ENCODE assay signal across 8 cellular contexts in genomic region chr1:206685256-206685748, GRCh38. TPM values are rescaled to one million over a fixed set of nuclear protein-coding genes. Genes with fewer than 3 reads are reported as not detected.
DNase-seq lines count a peak whose midpoint lies in the region; ATAC-seq and TF ChIP-seq lines count a peak whose summit lies in the region.

No MANE protein-coding gene starts in this region.

- H3K4me1 ChIP-seq in lung (ENCODE audit: control insufficient read depth in 2 of 2, insufficient read depth in 2 of 2, low read length in 2 of 2), result peaks cover 18 to 23% of the 10 kb centered on the region in 2 donors

- 1% methylated on average over 19 to 60 of the region's 60 CpGs for WGBS in lung, 2 donors

- DNase-seq in GM13977 (ENCODE audit: low spot score), result peak; percentile 67
- peak; percentile 43 for DNase-seq in T-helper 2 cell treated with Interferon-gamma antibody and Interleukin-4, amounts not matched to agents 5 μg/mL and 100 μg/mL, for 36 hours (ENCODE audit: low spot score)
- peak; percentile 38 for DNase-seq in lung (ENCODE audit: low spot score)
- DNase-seq in stimulated activated naive CD8-positive, alpha-beta T cell treated with anti-CD3 and anti-CD28 coated beads, Interleukin-15, Interleukin-2, amounts not matched to agents 100 U/mL and 50 U/mL, for 24 hours, result peak; percentile 66
- no peak for DNase-seq in NCI-H2081 treated with DMSO at 0.1 percent for 48 hours (lab: John Stamatoyannopoulos, UW)
- no peak for DNase-seq in HuH-7 (ENCODE audit: low spot score)

- no peaks in the 10 kb centered on the region for H3K9me3 Mint-ChIP-seq in T-helper 2 cell treated with Interferon-gamma antibody and Interleukin-4, amounts not matched to agents 5 μg/mL and 100 μg/mL, for 36 hours
- H3K9me3 Mint-ChIP-seq in dendritic cell treated with granulocyte-macrophage colony-stimulating factor and Interleukin-4, amounts not matched to agents 40 ng/mL and 50 ng/mL, for 4 days, result no peaks in the 10 kb centered on the region

- peak overlapping the region; percentile 74 for H3K4me3 ChIP-seq in lung

- peak overlapping the region; percentile 96 for H3K27ac Mint-ChIP-seq in T-helper 2 cell treated with Interferon-gamma antibody and Interleukin-4, amounts not matched to agents 5 μg/mL and 100 μg/mL, for 36 hours
- H3K27ac Mint-ChIP-seq in dendritic cell treated with granulocyte-macrophage colony-stimulating factor and Interleukin-4, amounts not matched to agents 40 ng/mL and 50 ng/mL, for 4 days, result peak overlapping the region; percentile 88

- peaks cover 31% of the 10 kb centered on the region for H3K4me1 Mint-ChIP-seq in T-helper 2 cell treated with Interferon-gamma antibody and Interleukin-4, amounts not matched to agents 5 μg/mL and 100 μg/mL, for 36 hours (ENCODE audit: low read depth)
- peaks cover 62% of the 10 kb centered on the region for H3K4me1 Mint-ChIP-seq in dendritic cell treated with granulocyte-macrophage colony-stimulating factor and Interleukin-4, amounts not matched to agents 40 ng/mL and 50 ng/mL, for 4 days (ENCODE audit: low read depth)

- peak overlapping the region; percentile 89 for H3K4me3 Mint-ChIP-seq in T-helper 2 cell treated with Interferon-gamma antibody and Interleukin-4, amounts not matched to agents 5 μg/mL and 100 μg/mL, for 36 hours
- peak overlapping the region; percentile 89 for H3K4me3 Mint-ChIP-seq in dendritic cell treated with granulocyte-macrophage colony-stimulating factor and Interleukin-4, amounts not matched to agents 40 ng/mL and 50 ng/mL, for 4 days

- TF ChIP-seq CTCF in GM13977 (IDR thresholded peaks at IDR 0.05; ENCODE audit: extremely low read depth, insufficient read depth, missing control alignments) (no peak), lung (IDR thresholded peaks at IDR 0.05; ENCODE audit: control extremely low read depth, extremely low read depth) (no peak)

- in situ Hi-C loops in GM13977 (cut with MboI; ENCODE audit: low pct_unique_long_range_greater_than_20kb, low sequenced_read_pairs, unreplicated experiment), result no loop called here

- ATAC-seq in HG02938 (IDR thresholded peaks at IDR 0.05; ENCODE audit: unreplicated experiment) (peak; percentile 12), lung (ENCODE audit: insufficient read depth, low FRiP score) (peak; percentile 29)
- peak; percentile 26 for ATAC-seq in stimulated activated naive CD8-positive, alpha-beta T cell treated with anti-CD3 and anti-CD28 coated beads, Interleukin-15, Interleukin-2, amounts not matched to agents 100 U/mL and 50 U/mL, for 24 hours

- intact Hi-C loops in dendritic cell treated with granulocyte-macrophage colony-stimulating factor and Interleukin-4, amounts not matched to agents 40 ng/mL and 50 ng/mL, for 4 days (cut with micrococcal nuclease), result no loop called here

- no peaks in the 10 kb centered on the region for H3K36me3 ChIP-seq in lung (ENCODE audit: control insufficient read depth in 2 of 2, insufficient read depth in 2 of 2, low read length in 2 of 2)

- no peaks in the 10 kb centered on the region for H3K9me3 ChIP-seq in lung (ENCODE audit: control insufficient read depth in 2 of 2, insufficient read depth in 1 of 2, low read length in 1 of 2)

- H3K36me3 Mint-ChIP-seq in T-helper 2 cell treated with Interferon-gamma antibody and Interleukin-4, amounts not matched to agents 5 μg/mL and 100 μg/mL, for 36 hours (ENCODE audit: low read depth), result peaks cover 5% of the 10 kb centered on the region
- peaks cover 6% of the 10 kb centered on the region for H3K36me3 Mint-ChIP-seq in dendritic cell treated with granulocyte-macrophage colony-stimulating factor and Interleukin-4, amounts not matched to agents 40 ng/mL and 50 ng/mL, for 4 days (ENCODE audit: low read depth)

- H3K27ac ChIP-seq in lung (ENCODE audit: low read depth in 1 of 2, low read length in 1 of 2), result peak overlapping the region; percentile 99

- H3K27me3 ChIP-seq in lung (ENCODE audit: control insufficient read depth, insufficient read depth), result no peaks in the 10 kb centered on the region

- H3K27me3 Mint-ChIP-seq in T-helper 2 cell treated with Interferon-gamma antibody and Interleukin-4, amounts not matched to agents 5 μg/mL and 100 μg/mL, for 36 hours (ENCODE audit: low read depth), result peaks cover 6% of the 10 kb centered on the region
- peaks cover 30% of the 10 kb centered on the region for H3K27me3 Mint-ChIP-seq in dendritic cell treated with granulocyte-macrophage colony-stimulating factor and Interleukin-4, amounts not matched to agents 40 ng/mL and 50 ng/mL, for 4 days

RNA-seq across cellular contexts. Expression of gene MAPKAPK2, which starts 0.6 kb away (rescaled TPM):
- total RNA-seq in lung, result 100 to 1,000 TPM in 1 of 2 donors, 10 to 100 TPM in 1; 35.8 to 116 TPM
- 10 to 100 TPM; 55.7 to 94.5 TPM for polyA plus RNA-seq in lung

RNA-seq across cellular contexts. Expression of gene DYRK3, which starts 50.0 kb away (rescaled TPM):
- total RNA-seq in lung, result 10 to 100 TPM; 12.3 to 13.0 TPM
- 1 to 10 TPM; 4.6 to 5.4 TPM for polyA plus RNA-seq in lung

Comparison
In these comparisons a context has a peak if more than half of its experiments do, and no peak if none do; other contexts are left out.
1. DNase-seq: peak in GM13977 (single experiment), T-helper 2 cell treated with Interferon-gamma antibody and Interleukin-4, amounts not matched to agents 5 μg/mL and 100 μg/mL, for 36 hours (single experiment), lung (single experiment) and stimulated activated naive CD8-positive, alpha-beta T cell treated with anti-CD3 and anti-CD28 coated beads, Interleukin-15, Interleukin-2, amounts not matched to agents 100 U/mL and 50 U/mL, for 24 hours (single experiment); none in NCI-H2081 treated with DMSO at 0.1 percent for 48 hours (single experiment) and HuH-7 (single experiment).
2. Peak in every context shown above with its lines, with median percentiles within 50 percentile points of each other: ATAC-seq.